In the genomic region with DNA sequence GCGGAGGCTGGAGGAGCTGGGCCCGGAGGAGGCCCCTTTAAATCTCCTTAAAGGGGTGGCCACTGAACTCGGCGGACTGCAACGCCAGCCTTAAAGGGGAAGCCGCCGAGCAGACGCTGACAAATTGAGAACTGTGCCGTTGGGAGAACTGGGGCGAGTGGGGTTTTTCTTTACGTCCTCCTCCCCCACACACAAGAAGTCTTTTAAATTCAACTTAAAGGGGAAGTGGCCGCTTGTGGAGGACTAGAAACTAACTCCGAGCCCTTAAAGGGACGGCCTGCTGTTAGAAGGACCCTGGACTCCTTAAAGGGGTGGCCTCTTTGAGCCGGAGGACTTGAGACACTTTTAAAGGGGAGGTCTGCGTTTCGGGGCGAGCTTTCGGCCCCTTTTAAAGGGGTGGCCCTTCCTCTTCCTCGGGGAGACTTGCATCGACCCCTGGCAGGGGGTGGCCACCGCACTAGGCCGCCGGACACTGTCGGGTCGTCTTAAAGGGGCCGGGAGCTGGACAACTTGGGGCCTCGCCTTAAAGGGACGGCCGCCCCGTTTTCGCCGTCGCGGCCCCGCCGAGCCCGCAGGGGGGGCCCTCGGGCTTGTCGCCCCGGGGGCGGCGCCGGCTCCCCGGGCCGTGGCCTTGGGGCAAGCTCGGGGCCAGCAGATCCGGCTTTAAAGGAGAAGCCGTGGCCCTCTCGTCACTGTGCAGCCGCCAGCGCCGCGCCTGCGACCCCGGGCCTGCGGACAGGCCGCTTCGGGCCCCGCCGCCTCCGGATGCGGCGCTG, we compare ENCODE assay signal across 8 cellular contexts. TPM values are rescaled to one million over a fixed set of nuclear protein-coding genes. Genes with fewer than 3 reads are reported as not detected.
DNase-seq lines count a peak whose midpoint lies in the region; ATAC-seq, FAIRE-seq and TF ChIP-seq lines count a peak whose summit lies in the region.

No MANE protein-coding gene starts in this region.

- H3K27me3 ChIP-seq in HUES64 (ENCODE audit: insufficient read depth, low read length): peaks cover 54% of the 10 kb centered on the region
- no peaks in the 10 kb centered on the region for H3K27me3 ChIP-seq in GM12878 (replicated peaks in 1 of 2; ENCODE audit: control insufficient read depth in 2 of 2, insufficient read depth in 2 of 2, low read length in 1 of 2)

- H3K27ac ChIP-seq in HUES64 (ENCODE audit: low read depth, low read length) (peak overlapping the region; percentile 95), GM12878 (ENCODE audit: control insufficient read depth, insufficient read depth) (peak overlapping the region; percentile 98)

- TF ChIP-seq EP300 in GM12878 (IDR thresholded peaks at IDR 0.05; ENCODE audit: borderline replicate concordance in 1 of 2, control insufficient read depth in 1 of 2, low read depth in 2 of 2, low read length in 2 of 2): no peak

- RAD21 ChIA-PET in GM12878 (lab: Charles Lee; ENCODE audit: unreplicated experiment): interaction anchor here (0.8 to 4.4 kb wide), 14 partner anchors 8 to 249 kb away, joined by 3 to 64 read pairs (median 4); partner anchors contain the start of genes DCTPP1, PHKG2, PRR14 and SRCAP

- in situ Hi-C loops in GM12878 (cut with MboI): loop anchor here (25.0 kb wide), 1 partner anchor 1228 kb away; no protein-coding TSS in a partner anchor

- peak; percentile 32 for ATAC-seq in GM21529 (IDR thresholded peaks at IDR 0.05; ENCODE audit: unreplicated experiment)
- ATAC-seq in GM12878: peak; percentile 28

- intact Hi-C loops in GM12878 (cut with micrococcal nuclease; ENCODE audit: unreplicated experiment): loop anchor here (1.0 to 10.0 kb wide), 6 partner anchors 9 to 266 kb away; partner anchors contain the start of genes BCL7C, CFAP119, CTF1 and FBXL19

- DNase-seq in NK-92 treated with Interleukin-12 subunit alpha and Interleukin-12 subunit beta, amount 100 ng/mL, for 24 hours (lab: John Stamatoyannopoulos, UW): peak; percentile 86
- DNase-seq in NK-92 (lab: John Stamatoyannopoulos, UW; ENCODE audit: unreplicated experiment): no peak
- DNase-seq in OCI-M2 (lab: John Stamatoyannopoulos, UW; ENCODE audit: unreplicated experiment): peak; percentile 84
- DNase-seq in GM12878 (ENCODE audit: low read depth, low spot score): peak; percentile 90
- DNase-seq in hippocampal formation (lab: John Stamatoyannopoulos, UW): peak; percentile 92 to 99
- DNase-seq in pulmonary artery endothelial cell (ENCODE audit: low read depth, low spot score): peak; percentile 90

- POLR2A ChIA-PET in GM12878 (lab: Charles Lee): interaction anchor here (0.6 to 4.8 kb wide), 15 partner anchors 8 to 516 kb away, joined by 3 to 36 read pairs (median 5); partner anchors contain the start of genes DCTPP1, PRR14, SEPHS2 and SRCAP

- H3K36me3 ChIP-seq in HUES64 (ENCODE audit: insufficient read depth, low read length) (peaks cover 31% of the 10 kb centered on the region), GM12878 (ENCODE audit: control insufficient read depth in 2 of 2, insufficient read depth in 2 of 2, low read length in 1 of 2) (peaks cover 20 to 36% of the 10 kb centered on the region in 2 experiments)

- CTCF ChIA-PET in GM12878 (lab: Yijun Ruan, JAX): interaction anchor here (0.5 to 4.8 kb wide), 13 partner anchors 9 to 474 kb away, joined by 3 to 61 read pairs (median 6); partner anchors contain the start of genes DCTPP1, PRR14 and TBC1D10B

- no peak for TF ChIP-seq RAD21 in GM12878 (IDR thresholded peaks at IDR 0.05; ENCODE audit: insufficient read depth, low read depth, low read length)

- H3K4me3 ChIP-seq in HUES64 (ENCODE audit: low read length): peak overlapping the region; percentile 80
- H3K4me3 ChIP-seq in GM12878: peak overlapping the region; percentile 89

- H3K9ac ChIP-seq in HUES64 (ENCODE audit: low read depth, low read length): peak overlapping the region; percentile 75
- peak overlapping the region; percentile 90 for H3K9ac ChIP-seq in GM12878 (ENCODE audit: control insufficient read depth, insufficient read depth, low read length)

- WGBS in HUES64: under 1% methylated on average over 64 of the region's 64 CpGs
- WGBS in GM12878 (ENCODE audit: insufficient coverage, insufficient replicate concordance, low lambda C conversion rate, missing lambda C conversion rate): under 1% methylated on average over 63 of the region's 64 CpGs

- no peak for FAIRE-seq in GM12878 (lab: Jason Lieb, UNC)

- H3K9me3 ChIP-seq in HUES64 (ENCODE audit: insufficient read depth, low read depth, low read length) (no peaks in the 10 kb centered on the region), GM12878 (replicated peaks; ENCODE audit: control insufficient read depth, insufficient read depth, low read length) (no peaks in the 10 kb centered on the region; the same call in 2 of the 3 replicates)

- TF ChIP-seq POLR2A in GM12878 (IDR thresholded peaks at IDR 0.05; ENCODE audit: low read depth, low read length): peak; percentile 66; the same call in 1 of the 2 replicates

- H3K4me2 ChIP-seq in GM12878 (ENCODE audit: control insufficient read depth, insufficient read depth): peak overlapping the region; percentile 51; the same call in 1 of the 2 replicates

- H3K79me2 ChIP-seq in GM12878 (ENCODE audit: control insufficient read depth, insufficient read depth, low read length): peaks cover 47% of the 10 kb centered on the region

- TF ChIP-seq CTCF in GM12878 (IDR thresholded peaks at IDR 0.05 in 2 of 3, conservative IDR thresholded peaks at IDR 0.05 in 1 of 3; ENCODE audit: control insufficient read depth in 2 of 3, extremely low read depth in 1 of 3, insufficient read depth in 1 of 3, low read depth in 3 of 3, low read length in 3 of 3): peak in 2 of 3 experiments; percentile 18 to 27; a peak in 3 of 6 replicates

- peak overlapping the region; percentile 63 for H2AFZ ChIP-seq in GM12878 (ENCODE audit: control insufficient read depth, low read depth, low read length)

- SMC1A ChIA-PET in GM12878 (lab: Charles Lee; ENCODE audit: uncharacterized antibody, unreplicated experiment): interaction anchor here (0.6 to 4.6 kb wide), 11 partner anchors 9 to 221 kb away, joined by 3 to 80 read pairs (median 3); partner anchors contain the start of genes PRR14 and ZNF747

- H3K4me1 ChIP-seq in HUES64 (ENCODE audit: insufficient read depth, low read length) (peaks cover 5% of the 10 kb centered on the region; the same call in 1 of the 2 replicates), GM12878 (ENCODE audit: control insufficient read depth, insufficient read depth, low read length) (peaks cover 22% of the 10 kb centered on the region)

- H4K20me1 ChIP-seq in GM12878 (ENCODE audit: control insufficient read depth, insufficient read depth): 0 out of 2 replicates have a peak, but pooled peaks cover 4% of the 10 kb centered on the region

- TSS peak; percentile 72 for BruUV-seq in GM12878 (replicated peaks; lab: Mats Ljungman, UMichigan)

RNA-seq across cellular contexts. Expression of gene FBRS, which starts 0.7 kb away (rescaled TPM):
- 9.2 TPM for polyA plus RNA-seq in HUES64 (2013, experiment 1 of 2)
- 12.8 TPM for polyA plus RNA-seq in HUES64 (2013, experiment 2 of 2)
- 116 and 142 TPM in 2 replicates for total RNA-seq in GM12878 (2013; cell fraction: nucleolus; rRNA removed)
- total RNA-seq in GM12878 (2014; rRNA removed) (19.0 and 23.7 TPM in 2 replicates), GM12878 (2014; rRNA removed; fragmentation: Illumina TruSeq; extraction: Trizol) (13.5 and 15.7 TPM in 2 replicates), GM12878 (2021) (82.5 and 87.6 TPM in 2 replicates), pulmonary artery endothelial cell (12.4 and 14.0 TPM in 2 replicates)
- 30.6 TPM for polyA plus RNA-seq in GM12878 (2011; ENCODE audit: low read depth)
- polyA plus RNA-seq in GM12878 (2011; rRNA removed) (8.1 and 13.6 TPM in 2 replicates), GM12878 (2014; fragmentation: Illumina TruSeq; extraction: Trizol) (17.0 and 28.4 TPM in 2 replicates), GM12878 (2014; fragmentation: Nextera tagmentation; extraction: Ambion mirVana) (under 1 TPM; 0.45 to 0.95 TPM), GM12878 (2014; rRNA removed) (41.1 and 52.4 TPM in 2 replicates), GM12878 (2016; fragmentation: Nextera tagmentation; extraction: Ambion mirVana) (1 to 10 TPM; 5.9 to 6.7 TPM)
- 12.3 and 14.0 TPM in 2 replicates for polyA plus RNA-seq in GM12878 (2011; cell fraction: cytosol; rRNA removed)
- polyA plus RNA-seq in GM12878 (2011; cell fraction: nucleus; rRNA removed): 184 and 210 TPM in 2 replicates
- polyA plus RNA-seq in GM12878 (2012): 44.9 and 56.9 TPM in 2 replicates
- 17.2 and 38.3 TPM in 2 replicates for polyA minus RNA-seq in GM12878 (2011; rRNA and poly(A)+ RNA removed)
- polyA minus RNA-seq in GM12878 (2011; cell fraction: cytosol; rRNA and poly(A)+ RNA removed): 19.2 and 24.1 TPM in 2 replicates
- 70.4 and 98.9 TPM in 2 replicates for polyA minus RNA-seq in GM12878 (2011; cell fraction: nucleus; rRNA and poly(A)+ RNA removed)

RNA-seq across cellular contexts. Expression of gene PRR14, which starts 8.2 kb away (rescaled TPM):
- polyA plus RNA-seq in HUES64 (2013, experiment 1 of 2): 11.0 TPM
- polyA plus RNA-seq in HUES64 (2013, experiment 2 of 2): 16.6 TPM
- total RNA-seq in GM12878 (2013; cell fraction: nucleolus; rRNA removed): 26.8 and 27.4 TPM in 2 replicates
- total RNA-seq in GM12878 (2014; rRNA removed) (16.3 and 18.8 TPM in 2 replicates), GM12878 (2014; rRNA removed; fragmentation: Illumina TruSeq; extraction: Trizol) (8.4 and 9.4 TPM in 2 replicates), GM12878 (2021) (58.5 and 66.8 TPM in 2 replicates), pulmonary artery endothelial cell (6.7 and 11.1 TPM in 2 replicates)
- polyA plus RNA-seq in GM12878 (2011; ENCODE audit: low read depth): 15.9 TPM
- polyA plus RNA-seq in GM12878 (2011; rRNA removed) (8.7 and 12.3 TPM in 2 replicates), GM12878 (2014; fragmentation: Illumina TruSeq; extraction: Trizol) (15.6 and 19.5 TPM in 2 replicates), GM12878 (2014; fragmentation: Nextera tagmentation; extraction: Ambion mirVana) (1 to 10 TPM; 2.5 to 8.7 TPM), GM12878 (2014; rRNA removed) (41.3 and 43.5 TPM in 2 replicates), GM12878 (2016; fragmentation: Nextera tagmentation; extraction: Ambion mirVana) (10 to 100 TPM; 28.9 to 31.9 TPM)
- polyA plus RNA-seq in GM12878 (2011; cell fraction: cytosol; rRNA removed): 11.7 and 12.4 TPM in 2 replicates
- polyA plus RNA-seq in GM12878 (2011; cell fraction: nucleus; rRNA removed): 72.9 and 93.5 TPM in 2 replicates
- polyA plus RNA-seq in GM12878 (2012): 37.7 and 38.0 TPM in 2 replicates
- 6.6 and 7.9 TPM in 2 replicates for polyA minus RNA-seq in GM12878 (2011; rRNA and poly(A)+ RNA removed)
- polyA minus RNA-seq in GM12878 (2011; cell fraction: cytosol; rRNA and poly(A)+ RNA removed): 9.4 and 10.1 TPM in 2 replicates
- polyA minus RNA-seq in GM12878 (2011; cell fraction: nucleus; rRNA and poly(A)+ RNA removed): 23.7 and 35.2 TPM in 2 replicates

RNA-seq across cellular contexts. Expression of gene SRCAP, which starts 40.1 kb away (rescaled TPM):
- polyA plus RNA-seq in HUES64 (2013, experiment 1 of 2): 23.3 TPM
- polyA plus RNA-seq in HUES64 (2013, experiment 2 of 2): 25.3 TPM
- total RNA-seq in GM12878 (2013; cell fraction: nucleolus; rRNA removed): 32.7 and 35.5 TPM in 2 replicates
- total RNA-seq in GM12878 (2014; rRNA removed): 12.0 and 12.8 TPM in 2 replicates
- total RNA-seq in GM12878 (2014; rRNA removed; fragmentation: Illumina TruSeq; extraction: Trizol): 3.3 and 4.0 TPM in 2 replicates
- total RNA-seq in GM12878 (2021): 48.1 and 58.4 TPM in 2 replicates
- polyA plus RNA-seq in GM12878 (2011; ENCODE audit: low read depth): 6.8 TPM
- 1.7 and 2.6 TPM in 2 replicates for polyA plus RNA-seq in GM12878 (2011; rRNA removed)
- polyA plus RNA-seq in GM12878 (2011; cell fraction: cytosol; rRNA removed): 2.0 and 2.9 TPM in 2 replicates
- 20.1 and 27.5 TPM in 2 replicates for polyA plus RNA-seq in GM12878 (2011; cell fraction: nucleus; rRNA removed)
- polyA plus RNA-seq in GM12878 (2012): 12.1 and 17.7 TPM in 2 replicates
- 7.1 and 11.2 TPM in 2 replicates for polyA plus RNA-seq in GM12878 (2014; fragmentation: Illumina TruSeq; extraction: Trizol)
- under 1 TPM; 0.24 to 0.31 TPM for polyA plus RNA-seq in GM12878 (2014; fragmentation: Nextera tagmentation; extraction: Ambion mirVana)
- 12.5 and 22.3 TPM in 2 replicates for polyA plus RNA-seq in GM12878 (2014; rRNA removed)
- polyA plus RNA-seq in GM12878 (2016; fragmentation: Nextera tagmentation; extraction: Ambion mirVana): 10 to 100 TPM; 35.7 to 45.8 TPM
- polyA minus RNA-seq in GM12878 (2011; rRNA and poly(A)+ RNA removed): 10.6 TPM in 2 replicates
- polyA minus RNA-seq in GM12878 (2011; cell fraction: cytosol; rRNA and poly(A)+ RNA removed): 14.4 and 16.1 TPM in 2 replicates
- 12.8 and 23.9 TPM in 2 replicates for polyA minus RNA-seq in GM12878 (2011; cell fraction: nucleus; rRNA and poly(A)+ RNA removed)
- 33.4 and 42.6 TPM in 2 replicates for total RNA-seq in pulmonary artery endothelial cell

RNA-seq across cellular contexts. Expression of gene ZNF689, which starts 48.7 kb away (rescaled TPM):
- polyA plus RNA-seq in HUES64 (2013, experiment 1 of 2): 13.1 TPM
- polyA plus RNA-seq in HUES64 (2013, experiment 2 of 2): 13.5 TPM
- total RNA-seq in GM12878 (2013; cell fraction: nucleolus; rRNA removed): 8.7 and 9.3 TPM in 2 replicates
- total RNA-seq in GM12878 (2014; rRNA removed): 10.7 and 11.5 TPM in 2 replicates
- total RNA-seq in GM12878 (2014; rRNA removed; fragmentation: Illumina TruSeq; extraction: Trizol): 6.8 and 7.0 TPM in 2 replicates
- 12.4 and 13.2 TPM in 2 replicates for total RNA-seq in GM12878 (2021)
- 3.3 TPM for polyA plus RNA-seq in GM12878 (2011; ENCODE audit: low read depth)
- 6.4 and 7.6 TPM in 2 replicates for polyA plus RNA-seq in GM12878 (2011; rRNA removed)
- polyA plus RNA-seq in GM12878 (2011; cell fraction: cytosol; rRNA removed): 8.6 and 10.9 TPM in 2 replicates
- polyA plus RNA-seq in GM12878 (2011; cell fraction: nucleus; rRNA removed): 10.5 and 15.1 TPM in 2 replicates
- polyA plus RNA-seq in GM12878 (2012): 4.9 and 5.7 TPM in 2 replicates
- 7.2 and 8.2 TPM in 2 replicates for polyA plus RNA-seq in GM12878 (2014; fragmentation: Illumina TruSeq; extraction: Trizol)
- 1 to 10 TPM; 4.7 to 6.3 TPM for polyA plus RNA-seq in GM12878 (2014; fragmentation: Nextera tagmentation; extraction: Ambion mirVana)
- 9.1 and 9.5 TPM in 2 replicates for polyA plus RNA-seq in GM12878 (2014; rRNA removed)
- polyA plus RNA-seq in GM12878 (2016; fragmentation: Nextera tagmentation; extraction: Ambion mirVana): 1 to 10 TPM; 8.8 to 9.9 TPM
- polyA minus RNA-seq in GM12878 (2011; rRNA and poly(A)+ RNA removed): 7.9 and 15.4 TPM in 2 replicates
- polyA minus RNA-seq in GM12878 (2011; cell fraction: cytosol; rRNA and poly(A)+ RNA removed): 4.7 and 6.8 TPM in 2 replicates
- 5.2 and 10.3 TPM in 2 replicates for polyA minus RNA-seq in GM12878 (2011; cell fraction: nucleus; rRNA and poly(A)+ RNA removed)
- total RNA-seq in pulmonary artery endothelial cell: 4.3 and 5.0 TPM in 2 replicates
